In genomic region chr16:19696312-19696711, GRCh38 we compare ENCODE assay signal across 8 cellular contexts. TPM values are rescaled to one million over a fixed set of nuclear protein-coding genes. Genes with fewer than 3 reads are reported as not detected.
DNase-seq lines count a peak whose midpoint lies in the region; ATAC-seq, FAIRE-seq and TF ChIP-seq lines count a peak whose summit lies in the region.

No MANE protein-coding gene starts in this region.

- peak overlapping the region; percentile 17 to 80 (median 60) for H3K27ac ChIP-seq in body of pancreas
- H3K27ac ChIP-seq in kidney (ENCODE audit: low read depth in 2 of 2, low read length in 2 of 2), result peak overlapping the region; percentile 42 to 65

- TF ChIP-seq CTCF in body of pancreas (IDR thresholded peaks at IDR 0.05), result no peak
- no peak for TF ChIP-seq CTCF in kidney (IDR thresholded peaks at IDR 0.05; ENCODE audit: borderline replicate concordance, extremely low read depth, insufficient read depth)

- FAIRE-seq in kidney (lab: Jason Lieb, UNC), result no peak

- H3K27ac Mint-ChIP-seq in activated T-helper 1 cell treated with anti-CD3 and anti-CD28 coated beads, Interleukin-12 subunit alpha, Interleukin-12 subunit beta, Interleukin-2, Interleukin-4 antibody, amounts not matched to agents 30 ng/mL and 10 ng/mL and 1 ng/mL, durations not matched to agents 14 hours and 24 hours and 36 hours, result no peak overlapping the region
- peak overlapping the region; percentile 97 for H3K27ac Mint-ChIP-seq in T-cell

- H3K36me3 ChIP-seq in body of pancreas (replicated peaks in 1 of 2; ENCODE audit: insufficient read depth in 1 of 2, low read depth in 2 of 2) (no peaks in the 10 kb centered on the region), kidney (ENCODE audit: control insufficient read depth in 1 of 2, insufficient read depth in 2 of 2, low read length in 2 of 2) (peaks cover 0 to 3% of the 10 kb centered on the region in 2 donors)

- no peak overlapping the region for H3K4me3 ChIP-seq in body of pancreas
- H3K4me3 ChIP-seq in kidney (ENCODE audit: low read length in 2 of 2), result no peak overlapping the region

- H3K9me3 ChIP-seq in body of pancreas (no peaks in the 10 kb centered on the region), kidney (ENCODE audit: control insufficient read depth in 1 of 2, low read length in 2 of 2) (no peaks in the 10 kb centered on the region)

- ATAC-seq in T-cell (replicated peaks in 1 of 4) (peak; percentile 75 to 84 (median 83)), body of pancreas (peak; percentile 36)

- POLR2A ChIA-PET in T-cell (lab: Charles Lee), result interaction anchor here (0.5 to 0.7 kb wide), 3 partner anchors 22 to 1108 kb away, joined by 3 to 4 read pairs (median 4); no protein-coding TSS in a partner anchor

- no peaks in the 10 kb centered on the region for H3K9me3 Mint-ChIP-seq in activated T-helper 1 cell treated with anti-CD3 and anti-CD28 coated beads, Interleukin-12 subunit alpha, Interleukin-12 subunit beta, Interleukin-2, Interleukin-4 antibody, amounts not matched to agents 30 ng/mL and 10 ng/mL and 1 ng/mL, durations not matched to agents 14 hours and 24 hours and 36 hours
- H3K9me3 Mint-ChIP-seq in T-cell, result no peaks in the 10 kb centered on the region

- H3K27me3 ChIP-seq in body of pancreas, result no peaks in the 10 kb centered on the region

- peak overlapping the region in 1 of 2 donors; percentile 30 for H3K9ac ChIP-seq in kidney (ENCODE audit: low read length in 2 of 2)

- CTCF ChIA-PET in T-cell (lab: Charles Lee), result interaction anchor here in 1 of 2 donors (1.0 kb wide), 1 partner anchor 21 kb away, joined by 3 read pairs; the partner anchor contains the start of genes IQCK and KNOP1

- H3K36me3 Mint-ChIP-seq in activated T-helper 1 cell treated with anti-CD3 and anti-CD28 coated beads, Interleukin-12 subunit alpha, Interleukin-12 subunit beta, Interleukin-2, Interleukin-4 antibody, amounts not matched to agents 30 ng/mL and 10 ng/mL and 1 ng/mL, durations not matched to agents 14 hours and 24 hours and 36 hours (ENCODE audit: low read depth), result peaks cover 22% of the 10 kb centered on the region
- peaks cover 29% of the 10 kb centered on the region for H3K36me3 Mint-ChIP-seq in T-cell

- no peak overlapping the region for H3K4me3 Mint-ChIP-seq in activated T-helper 1 cell treated with anti-CD3 and anti-CD28 coated beads, Interleukin-12 subunit alpha, Interleukin-12 subunit beta, Interleukin-2, Interleukin-4 antibody, amounts not matched to agents 30 ng/mL and 10 ng/mL and 1 ng/mL, durations not matched to agents 14 hours and 24 hours and 36 hours
- peak overlapping the region; percentile 49 to 70 (median 49) for H3K4me3 Mint-ChIP-seq in T-cell

- peaks cover 25% of the 10 kb centered on the region for H3K4me1 Mint-ChIP-seq in activated T-helper 1 cell treated with anti-CD3 and anti-CD28 coated beads, Interleukin-12 subunit alpha, Interleukin-12 subunit beta, Interleukin-2, Interleukin-4 antibody, amounts not matched to agents 30 ng/mL and 10 ng/mL and 1 ng/mL, durations not matched to agents 14 hours and 24 hours and 36 hours (ENCODE audit: low read depth)
- peaks cover 54 to 72% (median 64%) of the 10 kb centered on the region in 3 donors for H3K4me1 Mint-ChIP-seq in T-cell

- H3K4me1 ChIP-seq in body of pancreas (peaks cover 42% of the 10 kb centered on the region), kidney (ENCODE audit: control insufficient read depth in 1 of 2, insufficient read depth in 1 of 2, low read depth in 1 of 2, low read length in 2 of 2) (peaks cover 13 to 19% of the 10 kb centered on the region in 2 donors)

- no peak for TF ChIP-seq POLR2A in body of pancreas (IDR thresholded peaks at IDR 0.05)

- WGBS in body of pancreas, 2 donors, result 25 to 37% methylated on average over 9 to 10 of the region's 10 CpGs

- intact Hi-C loops in activated T-helper 1 cell treated with anti-CD3 and anti-CD28 coated beads, Interleukin-12 subunit alpha, Interleukin-12 subunit beta, Interleukin-2, Interleukin-4 antibody, amounts not matched to agents 30 ng/mL and 10 ng/mL and 1 ng/mL, durations not matched to agents 14 hours and 24 hours and 36 hours (cut with micrococcal nuclease), result loop anchor here (5.0 kb wide), 1 partner anchor 191 kb away; no protein-coding TSS in a partner anchor
- intact Hi-C loops in body of pancreas (cut with DNase I), result no loop called here
- intact Hi-C loops in kidney (cut with DNase I), result no loop called here

- H3K27me3 Mint-ChIP-seq in activated T-helper 1 cell treated with anti-CD3 and anti-CD28 coated beads, Interleukin-12 subunit alpha, Interleukin-12 subunit beta, Interleukin-2, Interleukin-4 antibody, amounts not matched to agents 30 ng/mL and 10 ng/mL and 1 ng/mL, durations not matched to agents 14 hours and 24 hours and 36 hours (ENCODE audit: insufficient read depth), result no peaks in the 10 kb centered on the region
- no peaks in the 10 kb centered on the region for H3K27me3 Mint-ChIP-seq in T-cell

- DNase-seq in activated T-helper 1 cell treated with Interleukin-2 at 50 U/mL for 16 hours (ENCODE audit: low read depth) (peak; percentile 64), T-cell (peak; percentile 27 to 75 (median 57)), body of pancreas (peak; percentile 67 to 76 (median 74)), kidney (peak; percentile 88), hippocampal formation (lab: John Stamatoyannopoulos, UW) (no peak), 8988T (no peak)
- no peak for DNase-seq in activated T-helper 1 cell treated with anti-CD3 and anti-CD28 coated beads, Interleukin-12 subunit alpha, Interleukin-12 subunit beta, Interleukin-2, Interleukin-4 antibody, amounts not matched to agents 30 ng/mL and 10 ng/mL and 1 ng/mL, durations not matched to agents 14 hours and 24 hours and 36 hours (ENCODE audit: low spot score)
- peak; percentile 6 to 11 for DNase-seq in stimulated activated CD8-positive, alpha-beta memory T cell treated with anti-CD3 and anti-CD28 coated beads, Interleukin-4, amount 100 ng/mL, for 4 hours (ENCODE audit: low read depth in 2 of 2, low spot score in 1 of 2)

RNA-seq across cellular contexts. Expression of gene KNOP1, which starts 21.7 kb away (rescaled TPM):
- total RNA-seq in activated T-helper 1 cell treated with anti-CD3 and anti-CD28 coated beads, Interleukin-12 subunit alpha, Interleukin-12 subunit beta, Interleukin-2, Interleukin-4 antibody, amounts not matched to agents 30 ng/mL and 10 ng/mL and 1 ng/mL, durations not matched to agents 14 hours and 24 hours and 36 hours, result 35.3 and 36.0 TPM in 2 replicates
- total RNA-seq in T-cell, result 10 to 100 TPM in 4 of 5 donors, 1 to 10 TPM in 1; 8.2 to 20.4 (median 18.6) TPM
- total RNA-seq in body of pancreas, result 10 to 100 TPM in 1 of 2 donors, 1 to 10 TPM in 1; 8.6 to 12.2 TPM
- total RNA-seq in kidney, result 17.9 TPM
- polyA plus RNA-seq in kidney (ENCODE audit: insufficient read depth, low read depth, low replicate concordance), result 10.2 TPM

RNA-seq across cellular contexts. Expression of gene IQCK, which starts 21.8 kb away (rescaled TPM):
- 1.1 and 2.0 TPM in 2 replicates for total RNA-seq in activated T-helper 1 cell treated with anti-CD3 and anti-CD28 coated beads, Interleukin-12 subunit alpha, Interleukin-12 subunit beta, Interleukin-2, Interleukin-4 antibody, amounts not matched to agents 30 ng/mL and 10 ng/mL and 1 ng/mL, durations not matched to agents 14 hours and 24 hours and 36 hours
- total RNA-seq in T-cell, result 1 to 10 TPM; 1.6 to 3.3 (median 2.0) TPM
- total RNA-seq in body of pancreas, result 10 to 100 TPM; 10.9 to 52.7 TPM
- total RNA-seq in kidney, result 38.1 TPM
- 35.4 TPM for polyA plus RNA-seq in kidney (ENCODE audit: insufficient read depth, low read depth, low replicate concordance)

Comparison
In these comparisons a context has a peak if more than half of its experiments do, and no peak if none do; other contexts are left out.
1. DNase-seq: peak in activated T-helper 1 cell treated with Interleukin-2 at 50 U/mL for 16 hours (single experiment), T-cell (34 of 34), body of pancreas (4 of 4), kidney (single experiment) and stimulated activated CD8-positive, alpha-beta memory T cell treated with anti-CD3 and anti-CD28 coated beads, Interleukin-4, amount 100 ng/mL, for 4 hours (2 of 2); none in activated T-helper 1 cell treated with anti-CD3 and anti-CD28 coated beads, Interleukin-12 subunit alpha, Interleukin-12 subunit beta, Interleukin-2, Interleukin-4 antibody, amounts not matched to agents 30 ng/mL and 10 ng/mL and 1 ng/mL, durations not matched to agents 14 hours and 24 hours and 36 hours (single experiment), hippocampal formation (0 of 2) and 8988T (single experiment).